Comparison of ENCODE assay signal across 30 cellular contexts in genomic region chr11:19228956-19229355, GRCh38. TPM values are rescaled to one million over a fixed set of nuclear protein-coding genes. Genes with fewer than 3 reads are reported as not detected.
"Had no signal": no experiment of that assay in that cellular context is flagged by ENCODE, and none has a peak within 500 bp of the region (broad histone marks: within the 10 kb centered on the region; RNA-seq: fewer than 3 reads in every experiment).

No MANE protein-coding gene starts in this region.

- H3K9me3 ChIP-seq: SJSA1 had no signal

- DNase-seq: activated CD4-positive, alpha-beta T cell treated with anti-CD3 and anti-CD28 coated beads for 4 hours; activated CD8-positive, alpha-beta memory T cell treated with anti-CD3 and anti-CD28 coated beads, Interleukin-2, amount 10 ng/mL, durations not matched to agents 7 days and 5 days; activated gamma-delta T cell; activated naive CD4-positive, alpha-beta T cell treated with anti-CD3 and anti-CD28 coated beads for 36 hours; activated T-cell treated with anti-CD3 and anti-CD28 coated beads, Interleukin-2, amount 50 U/mL, for 48 hours; brain microvascular endothelial cell; MM.1S; NCI-H1105 treated with DMSO at 0.1 percent for 48 hours; NCI-H1436 treated with DMSO at 0.1 percent for 48 hours; NCI-H187 treated with DMSO at 0.1 percent for 48 hours; NCI-H2081 treated with DMSO at 0.1 percent for 48 hours; NCI-H2171; NCI-H2227 treated with DMSO at 0.1 percent for 48 hours; NCI-H446 treated with DMSO at 0.1 percent for 48 hours; NCI-H524 treated with DMSO at 0.1 percent for 48 hours; NCI-H748 treated with DMSO at 0.1 percent for 48 hours; Right ventricle myocardium superior; RPMI8226; SW 1271 had no signal

- H3K4me3 Mint-ChIP-seq: activated CD8-positive, alpha-beta memory T cell treated with anti-CD3 and anti-CD28 coated beads, Interleukin-2, amount 10 ng/mL, durations not matched to agents 7 days and 5 days; activated naive CD4-positive, alpha-beta T cell treated with anti-CD3 and anti-CD28 coated beads for 36 hours; activated naive CD8-positive, alpha-beta T cell; activated T-helper 17 cell treated with anti-CD3 and anti-CD28 coated beads, Interleukin-2, amount 50 U/mL, for 72 hours had no signal

- H3K4me1 ChIP-seq: SJSA1 had no signal

- H3K36me3 ChIP-seq: brain microvascular endothelial cell had no signal

- H3K27me3 Mint-ChIP-seq: activated CD8-positive, alpha-beta memory T cell treated with anti-CD3 and anti-CD28 coated beads, Interleukin-2, amount 10 ng/mL, durations not matched to agents 7 days and 5 days; activated naive CD8-positive, alpha-beta T cell; activated T-helper 17 cell treated with anti-CD3 and anti-CD28 coated beads, Interleukin-2, amount 50 U/mL, for 72 hours; IgD-negative memory B cell had no signal

- H3K27ac ChIP-seq: brain microvascular endothelial cell, cardiac muscle cell, KMS-11, SJSA1 had no signal

- H3K9ac ChIP-seq: KMS-11 had no signal

- H3K4me3 ChIP-seq: cardiac muscle cell, SJSA1 had no signal

- H3K9me3 Mint-ChIP-seq: activated naive CD4-positive, alpha-beta T cell treated with anti-CD3 and anti-CD28 coated beads for 36 hours; activated T-helper 17 cell treated with anti-CD3 and anti-CD28 coated beads, Interleukin-2, amount 50 U/mL, for 72 hours had no signal

- ATAC-seq: activated CD4-positive, CD25-positive, alpha-beta regulatory T cell treated with anti-CD3 and anti-CD28 coated beads, Interleukin-2, amount 50 U/mL, for 24 hours; activated CD8-positive, alpha-beta memory T cell treated with anti-CD3 and anti-CD28 coated beads, Interleukin-2, amount 10 ng/mL, durations not matched to agents 7 days and 5 days; activated T-helper 17 cell treated with anti-CD3 and anti-CD28 coated beads, Interleukin-2, amount 50 U/mL, for 72 hours; Panc1; SK-N-SH treated with all-trans-retinoic acid at 6 μM for 48 hours had no signal

- H3K4me1 Mint-ChIP-seq: IgD-negative memory B cell had no signal

- H3K36me3 Mint-ChIP-seq: activated naive CD8-positive, alpha-beta T cell; IgD-negative memory B cell had no signal

- H3K27ac Mint-ChIP-seq: activated CD8-positive, alpha-beta memory T cell treated with anti-CD3 and anti-CD28 coated beads, Interleukin-2, amount 10 ng/mL, durations not matched to agents 7 days and 5 days; activated naive CD4-positive, alpha-beta T cell treated with anti-CD3 and anti-CD28 coated beads for 36 hours; activated naive CD8-positive, alpha-beta T cell; activated T-helper 17 cell treated with anti-CD3 and anti-CD28 coated beads, Interleukin-2, amount 50 U/mL, for 72 hours; IgD-negative memory B cell had no signal

- H3K27me3 ChIP-seq: brain microvascular endothelial cell, cardiac muscle cell, SJSA1 had no signal

- H3K4me2 ChIP-seq: KMS-11 had no signal

RNA-seq across cellular contexts. Expression of gene E2F8, which starts 11.8 kb away (rescaled TPM):
- polyA plus RNA-seq: IgD-negative memory B cell had no signal

RNA-seq across cellular contexts. Expression of gene CSRP3, which starts 27.2 kb away (rescaled TPM):
- total RNA-seq: activated CD8-positive, alpha-beta memory T cell treated with anti-CD3 and anti-CD28 coated beads, Interleukin-2, amount 10 ng/mL, durations not matched to agents 7 days and 5 days; activated naive CD4-positive, alpha-beta T cell treated with anti-CD3 and anti-CD28 coated beads for 36 hours; activated T-helper 17 cell treated with anti-CD3 and anti-CD28 coated beads, Interleukin-2, amount 50 U/mL, for 72 hours; OCI-LY7; SJSA1; T-helper 1 cell treated with Interleukin-12 subunit alpha and Interleukin-12 subunit beta and Interleukin-4 antibody, amounts not matched to agents 30 ng/mL and 1 ng/mL, for 36 hours had no signal
- polyA plus RNA-seq: IgD-negative memory B cell had no signal
